ENCODE assay signal across 25 cellular contexts in the genomic region with DNA sequence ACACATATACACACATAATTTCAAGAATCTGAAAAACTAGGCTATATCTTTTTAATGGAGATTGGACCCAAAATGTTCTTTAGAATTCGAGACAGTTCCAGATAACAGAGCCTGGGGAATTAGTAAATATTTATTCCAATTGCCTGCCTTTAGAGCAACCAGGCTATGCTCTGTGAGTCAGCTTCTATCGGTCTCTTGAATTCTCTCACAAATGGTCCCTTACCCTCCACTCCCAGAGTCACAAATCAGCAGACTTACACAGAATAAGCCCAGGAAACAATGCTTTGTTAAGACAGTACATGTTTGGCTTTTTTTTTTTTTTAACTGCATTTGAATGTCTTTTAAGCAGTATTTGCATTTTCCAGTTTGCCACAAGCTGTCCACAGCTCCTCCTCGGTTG.
DNase-seq lines count a peak whose midpoint lies in the region; ATAC-seq, FAIRE-seq and TF ChIP-seq lines count a peak whose summit lies in the region.
"Had no signal": no experiment of that assay in that cellular context is flagged by ENCODE, and none has a peak within 500 bp of the region (broad histone marks: within the 10 kb centered on the region; RNA-seq: fewer than 3 reads in every experiment).

No MANE protein-coding gene starts in this region.

- peaks cover 67% of the 10 kb centered on the region for H3K4me1 Mint-ChIP-seq in activated T-helper 1 cell treated with anti-CD3 and anti-CD28 coated beads, Interleukin-12 subunit alpha, Interleukin-12 subunit beta, Interleukin-2, Interleukin-4 antibody, amounts not matched to agents 30 ng/mL and 10 ng/mL and 1 ng/mL, durations not matched to agents 14 hours and 24 hours and 36 hours (ENCODE audit: low read depth)
- H3K4me1 Mint-ChIP-seq: CD14-positive monocyte had no signal

- peak; percentile 23 for FAIRE-seq in GM12891 (lab: Jason Lieb, UNC)
- FAIRE-seq: H54, HepG2, K562 had no signal

- no peak for DNase-seq in GM12891 (ENCODE audit: insufficient read length, low spot score)
- DNase-seq in H4 (ENCODE audit: low spot score): peak; percentile 22
- DNase-seq in activated T-helper 1 cell treated with anti-CD3 and anti-CD28 coated beads, Interleukin-12 subunit alpha, Interleukin-12 subunit beta, Interleukin-2, Interleukin-4 antibody, amounts not matched to agents 30 ng/mL and 10 ng/mL and 1 ng/mL, durations not matched to agents 14 hours and 24 hours and 36 hours (ENCODE audit: low spot score): no peak
- no peak for DNase-seq in neuronal stem cell (ENCODE audit: low spot score)
- DNase-seq in SJCRH30: no peak
- no peak for DNase-seq in HCEC 1CT
- no peak for DNase-seq in lower lobe of right lung
- DNase-seq: BE2C; DMS153; DND-41; Kasumi-1; MV-4-11; NCI-H1105 treated with DMSO at 0.1 percent for 48 hours; NCI-H146; NCI-H1930; NCI-H2107; NCI-H524; NCI-H82; NK-92 treated with Interleukin-12 subunit alpha and Interleukin-12 subunit beta, amount 100 ng/mL, for 24 hours; PC-3 had no signal

- H3K79me1 ChIP-seq in neuronal stem cell (ENCODE audit: low read depth, low read length): no peaks in the 10 kb centered on the region

- H3K27ac ChIP-seq in neuronal stem cell (replicated peaks; ENCODE audit: low read length) (no peak overlapping the region), SJCRH30 (no peak overlapping the region), lower lobe of right lung (no peak overlapping the region)

- no peak overlapping the region for H3K9ac ChIP-seq in neuronal stem cell (ENCODE audit: low read depth, low read length, poor library complexity)

- H2BK12ac ChIP-seq in neuronal stem cell (ENCODE audit: low read length): no peak overlapping the region

- H2AFZ ChIP-seq in neuronal stem cell (ENCODE audit: low read length): peak overlapping the region; percentile 25

- H2BK120ac ChIP-seq in neuronal stem cell (ENCODE audit: low read depth, low read length): no peak overlapping the region

- H2BK5ac ChIP-seq in neuronal stem cell (ENCODE audit: low read length): no peak overlapping the region

- no peak overlapping the region for H4K8ac ChIP-seq in neuronal stem cell (ENCODE audit: low read depth, low read length)

- no peak for TF ChIP-seq POLR2A in GM12891 (IDR thresholded peaks at IDR 0.05; ENCODE audit: low read depth, low read length)

- no peak overlapping the region for H3K4me2 ChIP-seq in neuronal stem cell (ENCODE audit: insufficient read depth, low read length, poor library complexity, severe bottlenecking)

- H3K27ac Mint-ChIP-seq in activated T-helper 1 cell treated with anti-CD3 and anti-CD28 coated beads, Interleukin-12 subunit alpha, Interleukin-12 subunit beta, Interleukin-2, Interleukin-4 antibody, amounts not matched to agents 30 ng/mL and 10 ng/mL and 1 ng/mL, durations not matched to agents 14 hours and 24 hours and 36 hours: peak overlapping the region; percentile 15
- H3K27ac Mint-ChIP-seq: CD14-positive monocyte had no signal

- no peaks in the 10 kb centered on the region for H3K27me3 ChIP-seq in neuronal stem cell (ENCODE audit: control insufficient read depth in 3 of 3, insufficient read depth in 3 of 3, low read depth in 1 of 3, low read length in 3 of 3)
- H3K27me3 ChIP-seq in SJCRH30: no peaks in the 10 kb centered on the region
- no peaks in the 10 kb centered on the region for H3K27me3 ChIP-seq in lower lobe of right lung (ENCODE audit: low read depth)
- H3K27me3 ChIP-seq: BE2C had no signal

- H3K9me3 ChIP-seq in neuronal stem cell (replicated peaks in 1 of 2; ENCODE audit: control insufficient read depth in 2 of 2, insufficient read depth in 1 of 2, low read depth in 1 of 2, low read length in 2 of 2): no peaks in the 10 kb centered on the region
- H3K9me3 ChIP-seq in SJCRH30 (replicated peaks): peaks cover under 1% of the 10 kb centered on the region; the same call in 1 of the 2 replicates
- peaks cover 3% of the 10 kb centered on the region for H3K9me3 ChIP-seq in lower lobe of right lung
- H3K9me3 ChIP-seq: BE2C had no signal

- no peak overlapping the region for H3K4ac ChIP-seq in neuronal stem cell (ENCODE audit: low read length)

- ATAC-seq in lower lobe of right lung: no peak
- ATAC-seq: HepG2, K562, PC-3, SK-N-SH treated with all-trans-retinoic acid at 6 μM for 48 hours had no signal

- H3K36me3 Mint-ChIP-seq in activated T-helper 1 cell treated with anti-CD3 and anti-CD28 coated beads, Interleukin-12 subunit alpha, Interleukin-12 subunit beta, Interleukin-2, Interleukin-4 antibody, amounts not matched to agents 30 ng/mL and 10 ng/mL and 1 ng/mL, durations not matched to agents 14 hours and 24 hours and 36 hours (ENCODE audit: low read depth): peaks cover 17% of the 10 kb centered on the region
- H3K36me3 Mint-ChIP-seq: CD14-positive monocyte had no signal

- no peak overlapping the region for H2AK5ac ChIP-seq in neuronal stem cell (ENCODE audit: low read depth, low read length)

- no peak overlapping the region for H2BK15ac ChIP-seq in neuronal stem cell (ENCODE audit: low read length)

- H3K23ac ChIP-seq in neuronal stem cell (ENCODE audit: low read depth, low read length, poor library complexity): no peak overlapping the region

- H3K4me3 Mint-ChIP-seq in activated T-helper 1 cell treated with anti-CD3 and anti-CD28 coated beads, Interleukin-12 subunit alpha, Interleukin-12 subunit beta, Interleukin-2, Interleukin-4 antibody, amounts not matched to agents 30 ng/mL and 10 ng/mL and 1 ng/mL, durations not matched to agents 14 hours and 24 hours and 36 hours: no peak overlapping the region
- H3K4me3 Mint-ChIP-seq: CD14-positive monocyte had no signal

- H3K4me3 ChIP-seq in neuronal stem cell (ENCODE audit: low read length in 2 of 2) (no peak overlapping the region), SJCRH30 (no peak overlapping the region), lower lobe of right lung (no peak overlapping the region)
- H3K4me3 ChIP-seq: K562 had no signal

- H3K18ac ChIP-seq in neuronal stem cell (ENCODE audit: low read length): no peak overlapping the region

- WGBS in neuronal stem cell (ENCODE audit: extremely low coverage in 2 of 2, insufficient read length in 2 of 2, insufficient replicate concordance in 1 of 2), 2 donors: no CpG with 5 or more reads among the region's 3 CpGs

- no peak for TF ChIP-seq CTCF in lower lobe of right lung (IDR thresholded peaks at IDR 0.05)

- peaks cover 31% of the 10 kb centered on the region for H3K9me3 Mint-ChIP-seq in activated T-helper 1 cell treated with anti-CD3 and anti-CD28 coated beads, Interleukin-12 subunit alpha, Interleukin-12 subunit beta, Interleukin-2, Interleukin-4 antibody, amounts not matched to agents 30 ng/mL and 10 ng/mL and 1 ng/mL, durations not matched to agents 14 hours and 24 hours and 36 hours

- H3K4me1 ChIP-seq in neuronal stem cell (ENCODE audit: control insufficient read depth in 2 of 2, insufficient read depth in 1 of 2, low read depth in 1 of 2, low read length in 2 of 2) (no peaks in the 10 kb centered on the region), SJCRH30 (peaks cover 7% of the 10 kb centered on the region; the same call in 1 of the 2 replicates), lower lobe of right lung (no peaks in the 10 kb centered on the region)

- H4K91ac ChIP-seq in neuronal stem cell (ENCODE audit: low read depth, low read length, poor library complexity): no peak overlapping the region

- intact Hi-C loops in activated T-helper 1 cell treated with anti-CD3 and anti-CD28 coated beads, Interleukin-12 subunit alpha, Interleukin-12 subunit beta, Interleukin-2, Interleukin-4 antibody, amounts not matched to agents 30 ng/mL and 10 ng/mL and 1 ng/mL, durations not matched to agents 14 hours and 24 hours and 36 hours (cut with micrococcal nuclease): no loop called here
- intact Hi-C loops in lower lobe of right lung (cut with DNase I): no loop called here

- H3K36me3 ChIP-seq in neuronal stem cell (replicated peaks in 1 of 2; ENCODE audit: control insufficient read depth in 2 of 2, insufficient read depth in 2 of 2, low read length in 2 of 2) (no peaks in the 10 kb centered on the region), SJCRH30 (no peaks in the 10 kb centered on the region), lower lobe of right lung (no peaks in the 10 kb centered on the region)
- H3K36me3 ChIP-seq: BE2C had no signal

- no peaks in the 10 kb centered on the region for H3K27me3 Mint-ChIP-seq in activated T-helper 1 cell treated with anti-CD3 and anti-CD28 coated beads, Interleukin-12 subunit alpha, Interleukin-12 subunit beta, Interleukin-2, Interleukin-4 antibody, amounts not matched to agents 30 ng/mL and 10 ng/mL and 1 ng/mL, durations not matched to agents 14 hours and 24 hours and 36 hours (ENCODE audit: insufficient read depth)

- no peak overlapping the region for H3K14ac ChIP-seq in neuronal stem cell (ENCODE audit: low read length)

TF ChIP-seq in GM12891, 5 proteins besides CTCF, POLR2A, EP300 and RAD21:
- TF ChIP-seq POU2F2 (IDR thresholded peaks at IDR 0.05; ENCODE audit: low read depth, low read length) (no peak), SPI1 (IDR thresholded peaks at IDR 0.05; ENCODE audit: low read depth, low read length) (no peak), TAF1 (IDR thresholded peaks at IDR 0.05; ENCODE audit: low read depth, low read length) (no peak), POLR2AphosphoS5 (IDR thresholded peaks at IDR 0.05; ENCODE audit: low read depth, low read length) (no peak), PAX5 (IDR thresholded peaks at IDR 0.05; ENCODE audit: insufficient read depth, low read length, severe bottlenecking) (no peak)
TF ChIP-seq in GM12891: peak in this region for 0.
